ENCODE assay signal across 1 cellular context in the genomic region with DNA sequence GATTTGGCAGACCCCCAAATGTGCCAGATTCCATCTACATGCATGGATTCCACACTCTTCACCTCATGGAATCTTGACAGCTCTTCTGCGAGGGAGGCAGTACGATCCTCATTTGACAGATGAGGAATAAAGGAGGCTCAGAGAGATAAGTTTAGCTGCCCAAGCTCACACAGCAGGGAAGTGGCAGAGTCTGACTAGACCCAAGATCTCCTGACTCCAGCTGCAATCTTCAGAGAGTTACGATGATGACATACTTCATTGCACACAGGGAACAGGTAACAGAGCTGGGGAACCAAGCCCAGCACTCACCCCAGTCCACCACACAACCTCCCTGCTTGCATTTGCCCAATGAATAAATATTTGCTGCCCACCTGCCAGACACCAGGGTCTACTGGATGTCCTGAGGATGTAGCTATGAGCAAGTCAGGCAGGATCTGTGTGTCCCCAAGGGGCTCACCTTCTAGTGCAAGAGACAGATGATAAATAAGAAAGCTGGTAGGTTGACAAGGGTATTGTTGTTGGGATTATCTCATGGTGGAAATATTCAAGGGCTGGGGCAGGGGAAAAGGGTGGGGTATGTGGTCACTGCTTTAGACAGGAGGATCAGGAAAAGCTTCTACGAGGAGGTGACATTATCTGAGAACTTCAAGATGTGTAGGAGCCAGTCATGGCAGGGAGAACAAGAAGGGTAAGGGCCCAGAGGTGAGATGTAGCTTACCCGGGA.
TF ChIP-seq lines count a peak whose summit lies in the region.

No MANE protein-coding gene starts in this region.

TF ChIP-seq in K562, 482 proteins besides CTCF, POLR2A, EP300 and RAD21 (continued from another document):
- TF ChIP-seq JUND (IDR thresholded peaks at IDR 0.05; ENCODE audit: borderline replicate concordance, low read depth, low read length) = peak; percentile 64; the same call in 1 of the 2 replicates
- no peak for TF ChIP-seq JUND (tag; IDR thresholded peaks at IDR 0.05; ENCODE audit: borderline replicate concordance, low read depth, low read length)
- no peak for TF ChIP-seq MXI1 (IDR thresholded peaks at IDR 0.05; ENCODE audit: low read depth, low read length)
- TF ChIP-seq FOXP1 (CRISPR knock-in tag; IDR thresholded peaks at IDR 0.05) = no peak
- no peak for TF ChIP-seq AFF1 (IDR thresholded peaks at IDR 0.05; ENCODE audit: low read depth in 1 of 2, partially characterized antibody in 2 of 2)
- no peak for TF ChIP-seq SREBF2 (CRISPR knock-in tag; IDR thresholded peaks at IDR 0.05)
- peak; percentile 23; the same call in 1 of the 2 replicates for TF ChIP-seq NFIC (IDR thresholded peaks at IDR 0.05)
- TF ChIP-seq, protein P1, sequence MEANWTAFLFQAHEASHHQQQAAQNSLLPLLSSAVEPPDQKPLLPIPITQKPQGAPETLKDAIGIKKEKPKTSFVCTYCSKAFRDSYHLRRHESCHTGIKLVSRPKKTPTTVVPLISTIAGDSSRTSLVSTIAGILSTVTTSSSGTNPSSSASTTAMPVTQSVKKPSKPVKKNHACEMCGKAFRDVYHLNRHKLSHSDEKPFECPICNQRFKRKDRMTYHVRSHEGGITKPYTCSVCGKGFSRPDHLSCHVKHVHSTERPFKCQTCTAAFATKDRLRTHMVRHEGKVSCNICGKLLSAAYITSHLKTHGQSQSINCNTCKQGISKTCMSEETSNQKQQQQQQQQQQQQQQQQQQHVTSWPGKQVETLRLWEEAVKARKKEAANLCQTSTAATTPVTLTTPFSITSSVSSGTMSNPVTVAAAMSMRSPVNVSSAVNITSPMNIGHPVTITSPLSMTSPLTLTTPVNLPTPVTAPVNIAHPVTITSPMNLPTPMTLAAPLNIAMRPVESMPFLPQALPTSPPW (CRISPR knock-in tag; IDR thresholded peaks at IDR 0.05) = 0 out of 2 replicates have a peak, but pooled peaks have one; percentile 25
- peak; percentile 55 for TF ChIP-seq CBFA2T3 (IDR thresholded peaks at IDR 0.05)
- no peak for TF ChIP-seq ZFP1 (CRISPR knock-in tag; IDR thresholded peaks at IDR 0.05)
- TF ChIP-seq ELF4 (CRISPR knock-in tag; IDR thresholded peaks at IDR 0.05) = no peak
- 0 out of 2 replicates have a peak, but pooled peaks have one; percentile 21 for TF ChIP-seq MYC (IDR thresholded peaks at IDR 0.05; ENCODE audit: low read depth, low read length)
- no peak for TF ChIP-seq MYC (CRISPR knock-in tag; IDR thresholded peaks at IDR 0.05; ENCODE audit: borderline replicate concordance, low read depth)
- TF ChIP-seq SP1 (CRISPR knock-in tag; IDR thresholded peaks at IDR 0.05) = 0 out of 2 replicates have a peak, but pooled peaks have one; percentile 29
- TF ChIP-seq PHTF2 (CRISPR knock-in tag; IDR thresholded peaks at IDR 0.05) = no peak
- no peak for TF ChIP-seq RBM17 (IDR thresholded peaks at IDR 0.05; ENCODE audit: borderline replicate concordance, low read depth, low read length)
- TF ChIP-seq, protein P2, sequence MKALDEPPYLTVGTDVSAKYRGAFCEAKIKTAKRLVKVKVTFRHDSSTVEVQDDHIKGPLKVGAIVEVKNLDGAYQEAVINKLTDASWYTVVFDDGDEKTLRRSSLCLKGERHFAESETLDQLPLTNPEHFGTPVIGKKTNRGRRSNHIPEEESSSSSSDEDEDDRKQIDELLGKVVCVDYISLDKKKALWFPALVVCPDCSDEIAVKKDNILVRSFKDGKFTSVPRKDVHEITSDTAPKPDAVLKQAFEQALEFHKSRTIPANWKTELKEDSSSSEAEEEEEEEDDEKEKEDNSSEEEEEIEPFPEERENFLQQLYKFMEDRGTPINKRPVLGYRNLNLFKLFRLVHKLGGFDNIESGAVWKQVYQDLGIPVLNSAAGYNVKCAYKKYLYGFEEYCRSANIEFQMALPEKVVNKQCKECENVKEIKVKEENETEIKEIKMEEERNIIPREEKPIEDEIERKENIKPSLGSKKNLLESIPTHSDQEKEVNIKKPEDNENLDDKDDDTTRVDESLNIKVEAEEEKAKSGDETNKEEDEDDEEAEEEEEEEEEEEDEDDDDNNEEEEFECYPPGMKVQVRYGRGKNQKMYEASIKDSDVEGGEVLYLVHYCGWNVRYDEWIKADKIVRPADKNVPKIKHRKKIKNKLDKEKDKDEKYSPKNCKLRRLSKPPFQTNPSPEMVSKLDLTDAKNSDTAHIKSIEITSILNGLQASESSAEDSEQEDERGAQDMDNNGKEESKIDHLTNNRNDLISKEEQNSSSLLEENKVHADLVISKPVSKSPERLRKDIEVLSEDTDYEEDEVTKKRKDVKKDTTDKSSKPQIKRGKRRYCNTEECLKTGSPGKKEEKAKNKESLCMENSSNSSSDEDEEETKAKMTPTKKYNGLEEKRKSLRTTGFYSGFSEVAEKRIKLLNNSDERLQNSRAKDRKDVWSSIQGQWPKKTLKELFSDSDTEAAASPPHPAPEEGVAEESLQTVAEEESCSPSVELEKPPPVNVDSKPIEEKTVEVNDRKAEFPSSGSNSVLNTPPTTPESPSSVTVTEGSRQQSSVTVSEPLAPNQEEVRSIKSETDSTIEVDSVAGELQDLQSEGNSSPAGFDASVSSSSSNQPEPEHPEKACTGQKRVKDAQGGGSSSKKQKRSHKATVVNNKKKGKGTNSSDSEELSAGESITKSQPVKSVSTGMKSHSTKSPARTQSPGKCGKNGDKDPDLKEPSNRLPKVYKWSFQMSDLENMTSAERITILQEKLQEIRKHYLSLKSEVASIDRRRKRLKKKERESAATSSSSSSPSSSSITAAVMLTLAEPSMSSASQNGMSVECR (CRISPR knock-in tag; IDR thresholded peaks at IDR 0.05) = no peak
- TF ChIP-seq MCM3 (IDR thresholded peaks at IDR 0.05) = no peak
- TF ChIP-seq, protein P3, sequence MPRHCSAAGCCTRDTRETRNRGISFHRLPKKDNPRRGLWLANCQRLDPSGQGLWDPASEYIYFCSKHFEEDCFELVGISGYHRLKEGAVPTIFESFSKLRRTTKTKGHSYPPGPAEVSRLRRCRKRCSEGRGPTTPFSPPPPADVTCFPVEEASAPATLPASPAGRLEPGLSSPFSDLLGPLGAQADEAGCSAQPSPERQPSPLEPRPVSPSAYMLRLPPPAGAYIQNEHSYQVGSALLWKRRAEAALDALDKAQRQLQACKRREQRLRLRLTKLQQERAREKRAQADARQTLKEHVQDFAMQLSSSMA (CRISPR knock-in tag; IDR thresholded peaks at IDR 0.05) = no peak
- TF ChIP-seq SOX6 (IDR thresholded peaks at IDR 0.05) = 0 out of 2 replicates have a peak, but pooled peaks have one; percentile 15
- TF ChIP-seq FOXK2 (conservative IDR thresholded peaks at IDR 0.05 in 1 of 2, IDR thresholded peaks at IDR 0.05 in 1 of 2; ENCODE audit: low read depth in 2 of 2) = 0 out of 4 replicates have a peak, but pooled peaks of 1 of the 2 experiments have one; percentile 10
- TF ChIP-seq CEBPG (CRISPR knock-in tag; IDR thresholded peaks at IDR 0.05) = no peak
- 0 out of 4 replicates have a peak, but pooled peaks of 1 of the 2 experiments have one; percentile 35 for TF ChIP-seq CEBPG (tag; conservative IDR thresholded peaks at IDR 0.05 in 1 of 2, IDR thresholded peaks at IDR 0.05 in 1 of 2)
- 0 out of 2 replicates have a peak, but pooled peaks have one; percentile 13 for TF ChIP-seq TEAD4 (IDR thresholded peaks at IDR 0.05; ENCODE audit: low read length)
- TF ChIP-seq TEAD4 (CRISPR knock-in tag; IDR thresholded peaks at IDR 0.05; ENCODE audit: borderline replicate concordance) = no peak
- TF ChIP-seq CEBPB (tag; IDR thresholded peaks at IDR 0.05) = peak; percentile 78
- TF ChIP-seq ZFP36 (IDR thresholded peaks at IDR 0.05; ENCODE audit: low read depth, low read length, partially characterized antibody) = peak; percentile 82
- TF ChIP-seq FOXM1 (IDR thresholded peaks at IDR 0.05; ENCODE audit: low read depth) = 0 out of 2 replicates have a peak, but pooled peaks have one; percentile 3
- no peak for TF ChIP-seq FOXM1 (CRISPR knock-in tag; IDR thresholded peaks at IDR 0.05; ENCODE audit: low read depth)
- no peak for TF ChIP-seq ZNF586 (CRISPR knock-in tag; conservative IDR thresholded peaks at IDR 0.05)
- TF ChIP-seq CHD1 (IDR thresholded peaks at IDR 0.05; ENCODE audit: low read length) = no peak
- 0 out of 2 replicates have a peak, but pooled peaks have one; percentile 24 for TF ChIP-seq CXXC5 (CRISPR knock-in tag; IDR thresholded peaks at IDR 0.05)
- peak; percentile 26; the same call in 1 of the 2 replicates for TF ChIP-seq BCOR (IDR thresholded peaks at IDR 0.05)
- TF ChIP-seq CTBP1 (IDR thresholded peaks at IDR 0.05; ENCODE audit: borderline replicate concordance) = no peak
- no peak for TF ChIP-seq ZNF217 (CRISPR knock-in tag; IDR thresholded peaks at IDR 0.05)
- TF ChIP-seq ELF1 (tag; IDR thresholded peaks at IDR 0.05) = peak; percentile 38; the same call in 1 of the 2 replicates
- TF ChIP-seq CBFA2T2 (conservative IDR thresholded peaks at IDR 0.05) = 0 out of 2 replicates have a peak, but pooled peaks have one; percentile 18
- peak; percentile 42; the same call in 1 of the 2 replicates for TF ChIP-seq SMARCA5 (IDR thresholded peaks at IDR 0.05)
- TF ChIP-seq ATF3 (IDR thresholded peaks at IDR 0.05) = peak; percentile 86
- TF ChIP-seq ATF3 (CRISPR knock-in tag; conservative IDR thresholded peaks at IDR 0.05) = no peak
- 0 out of 2 replicates have a peak, but pooled peaks have one; percentile 12 for TF ChIP-seq DPF2 (IDR thresholded peaks at IDR 0.05)
- peak; percentile 28 for TF ChIP-seq MEIS2 (IDR thresholded peaks at IDR 0.05; ENCODE audit: partially characterized antibody)
TF ChIP-seq in K562: peak in this region for 25.
